Comparison of ENCODE assay signal across 1 cellular context in genomic region chr11:34915136-34916013, GRCh38.
A peak's percentile ranks its signal among the peaks of the same experiment; 100 is the strongest.
TF ChIP-seq lines count a peak whose summit lies in the region.

No MANE protein-coding gene starts in this region.

TF ChIP-seq in HepG2, 621 proteins besides CTCF, POLR2A, EP300 and RAD21 (continued from another document and continues in another):
- TF ChIP-seq, protein P1, sequence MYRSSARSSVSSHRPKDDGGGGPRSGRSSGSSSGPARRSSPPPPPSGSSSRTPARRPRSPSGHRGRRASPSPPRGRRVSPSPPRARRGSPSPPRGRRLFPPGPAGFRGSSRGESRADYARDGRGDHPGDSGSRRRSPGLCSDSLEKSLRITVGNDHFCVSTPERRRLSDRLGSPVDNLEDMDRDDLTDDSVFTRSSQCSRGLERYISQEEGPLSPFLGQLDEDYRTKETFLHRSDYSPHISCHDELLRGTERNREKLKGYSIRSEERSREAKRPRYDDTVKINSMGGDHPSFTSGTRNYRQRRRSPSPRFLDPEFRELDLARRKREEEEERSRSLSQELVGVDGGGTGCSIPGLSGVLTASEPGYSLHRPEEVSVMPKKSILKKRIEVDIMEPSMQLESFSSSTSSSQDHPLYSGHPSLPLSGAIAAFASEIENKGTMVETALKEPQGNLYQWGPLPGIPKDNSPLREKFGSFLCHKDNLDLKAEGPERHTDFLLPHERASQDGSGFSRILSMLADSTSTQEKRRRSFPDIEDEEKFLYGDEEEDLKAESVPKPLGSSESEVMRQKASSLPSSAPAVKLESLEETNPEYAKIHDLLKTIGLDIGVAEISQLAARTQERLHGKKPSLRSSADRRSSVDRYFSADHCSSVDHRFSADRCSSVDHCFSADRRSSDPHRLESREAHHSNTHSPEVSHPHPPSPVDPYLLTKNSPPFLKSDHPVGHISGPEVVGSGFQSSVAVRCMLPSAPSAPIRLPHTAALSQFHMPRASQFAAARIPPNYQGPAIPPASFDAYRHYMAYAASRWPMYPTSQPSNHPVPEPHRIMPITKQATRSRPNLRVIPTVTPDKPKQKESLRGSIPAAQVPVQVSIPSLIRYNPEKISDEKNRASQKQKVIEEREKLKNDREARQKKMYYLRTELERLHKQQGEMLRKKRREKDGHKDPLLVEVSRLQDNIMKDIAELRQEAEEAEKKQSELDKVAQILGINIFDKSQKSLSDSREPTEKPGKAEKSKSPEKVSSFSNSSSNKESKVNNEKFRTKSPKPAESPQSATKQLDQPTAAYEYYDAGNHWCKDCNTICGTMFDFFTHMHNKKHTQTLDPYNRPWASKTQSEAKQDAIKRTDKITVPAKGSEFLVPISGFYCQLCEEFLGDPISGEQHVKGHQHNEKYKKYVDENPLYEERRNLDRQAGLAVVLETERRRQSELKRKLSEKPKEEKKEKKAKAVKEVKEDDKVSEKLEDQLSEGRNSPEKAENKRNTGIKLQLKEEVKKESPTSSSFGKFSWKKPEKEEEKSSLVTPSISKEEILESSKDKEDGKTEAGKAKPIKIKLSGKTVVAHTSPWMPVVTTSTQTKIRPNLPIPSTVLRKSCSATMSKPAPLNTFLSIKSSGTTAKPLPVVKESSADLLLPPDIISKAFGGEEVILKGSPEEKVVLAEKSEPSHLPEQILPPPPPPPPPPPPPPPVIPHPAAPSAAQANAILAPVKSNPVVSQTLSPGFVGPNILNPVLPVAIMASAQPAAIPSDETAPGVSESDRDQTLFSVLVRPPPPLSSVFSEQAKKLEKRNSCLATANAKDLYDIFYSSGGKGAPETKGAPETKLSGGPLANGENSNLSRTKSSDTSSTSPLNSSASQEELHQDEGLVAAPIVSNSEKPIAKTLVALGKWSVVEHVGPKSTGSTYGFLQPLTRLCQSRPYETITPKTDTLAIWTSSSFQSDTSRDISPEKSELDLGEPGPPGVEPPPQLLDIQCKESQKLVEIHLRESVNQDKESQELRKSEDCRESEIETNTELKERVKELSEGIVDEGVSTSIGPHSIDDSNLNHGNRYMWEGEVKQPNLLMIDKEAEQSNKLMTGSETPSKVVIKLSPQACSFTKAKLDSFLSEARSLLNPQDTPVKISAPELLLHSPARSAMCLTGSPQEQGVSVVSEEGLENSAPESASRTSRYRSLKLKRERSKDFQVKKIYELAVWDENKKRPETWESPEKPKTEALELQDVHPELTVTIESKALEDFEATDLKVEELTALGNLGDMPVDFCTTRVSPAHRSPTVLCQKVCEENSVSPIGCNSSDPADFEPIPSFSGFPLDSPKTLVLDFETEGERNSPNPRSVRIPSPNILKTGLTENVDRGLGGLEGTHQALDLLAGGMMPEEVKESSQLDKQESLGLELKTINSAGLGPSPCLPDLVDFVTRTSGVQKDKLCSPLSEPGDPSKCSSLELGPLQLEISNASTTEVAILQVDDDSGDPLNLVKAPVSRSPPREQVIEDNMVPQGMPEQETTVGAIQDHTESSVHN (CRISPR knock-in tag; IDR thresholded peaks at IDR 0.05): peak; percentile 91; the same call in 1 of the 2 replicates
- 0 out of 2 replicates have a peak, but pooled peaks have one; percentile 29 for TF ChIP-seq HINFP (CRISPR knock-in tag; IDR thresholded peaks at IDR 0.05; ENCODE audit: low read depth)
- TF ChIP-seq ZNF264 (CRISPR knock-in tag; IDR thresholded peaks at IDR 0.05): no peak
- TF ChIP-seq REPIN1 (CRISPR knock-in tag; IDR thresholded peaks at IDR 0.05; ENCODE audit: borderline replicate concordance, low read depth): 0 out of 2 replicates have a peak, but pooled peaks have one; percentile 53
- TF ChIP-seq NFATC3 (CRISPR knock-in tag; IDR thresholded peaks at IDR 0.05): no peak
- no peak; the same call in 1 of the 2 replicates for TF ChIP-seq CREB3 (CRISPR knock-in tag; IDR thresholded peaks at IDR 0.05)
- TF ChIP-seq, protein P2, sequence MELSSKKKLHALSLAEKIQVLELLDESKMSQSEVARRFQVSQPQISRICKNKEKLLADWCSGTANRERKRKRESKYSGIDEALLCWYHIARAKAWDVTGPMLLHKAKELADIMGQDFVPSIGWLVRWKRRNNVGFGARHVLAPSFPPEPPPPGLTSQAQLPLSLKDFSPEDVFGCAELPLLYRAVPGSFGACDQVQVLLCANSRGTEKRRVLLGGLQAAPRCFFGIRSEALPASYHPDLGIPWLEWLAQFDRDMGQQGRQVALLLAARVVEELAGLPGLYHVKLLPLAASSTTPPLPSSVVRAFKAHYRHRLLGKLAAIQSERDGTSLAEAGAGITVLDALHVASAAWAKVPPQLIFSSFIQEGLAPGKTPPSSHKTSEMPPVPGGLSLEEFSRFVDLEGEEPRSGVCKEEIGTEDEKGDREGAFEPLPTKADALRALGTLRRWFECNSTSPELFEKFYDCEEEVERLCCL (CRISPR knock-in tag; IDR thresholded peaks at IDR 0.05; ENCODE audit: borderline replicate concordance): no peak
- no peak; the same call in 1 of the 2 replicates for TF ChIP-seq NRL (CRISPR knock-in tag; IDR thresholded peaks at IDR 0.05; ENCODE audit: borderline replicate concordance)
- no peak for TF ChIP-seq ZNF670 (CRISPR knock-in tag; IDR thresholded peaks at IDR 0.05; ENCODE audit: borderline replicate concordance)
- no peak for TF ChIP-seq ATF7 (IDR thresholded peaks at IDR 0.05)
- TF ChIP-seq ATF7 (CRISPR knock-in tag; IDR thresholded peaks at IDR 0.05): no peak
- no peak for TF ChIP-seq CENPBD1 (CRISPR knock-in tag; IDR thresholded peaks at IDR 0.05; ENCODE audit: borderline replicate concordance, low read depth)
- no peak for TF ChIP-seq MED13 (CRISPR knock-in tag; IDR thresholded peaks at IDR 0.05)
- no peak for TF ChIP-seq SALL1 (CRISPR knock-in tag; IDR thresholded peaks at IDR 0.05)
- TF ChIP-seq RARG (CRISPR knock-in tag; IDR thresholded peaks at IDR 0.05; ENCODE audit: low read depth): no peak
- no peak; the same call in 1 of the 2 replicates for TF ChIP-seq ZNF747 (CRISPR knock-in tag; IDR thresholded peaks at IDR 0.05; ENCODE audit: borderline replicate concordance)
- no peak for TF ChIP-seq USF2 (IDR thresholded peaks at IDR 0.05; ENCODE audit: low read depth, low read length)
- no peak for TF ChIP-seq USF2 (CRISPR knock-in tag; IDR thresholded peaks at IDR 0.05; ENCODE audit: borderline replicate concordance)
- no peak for TF ChIP-seq ZNF598 (CRISPR knock-in tag; IDR thresholded peaks at IDR 0.05; ENCODE audit: borderline replicate concordance)
- TF ChIP-seq, protein P3, sequence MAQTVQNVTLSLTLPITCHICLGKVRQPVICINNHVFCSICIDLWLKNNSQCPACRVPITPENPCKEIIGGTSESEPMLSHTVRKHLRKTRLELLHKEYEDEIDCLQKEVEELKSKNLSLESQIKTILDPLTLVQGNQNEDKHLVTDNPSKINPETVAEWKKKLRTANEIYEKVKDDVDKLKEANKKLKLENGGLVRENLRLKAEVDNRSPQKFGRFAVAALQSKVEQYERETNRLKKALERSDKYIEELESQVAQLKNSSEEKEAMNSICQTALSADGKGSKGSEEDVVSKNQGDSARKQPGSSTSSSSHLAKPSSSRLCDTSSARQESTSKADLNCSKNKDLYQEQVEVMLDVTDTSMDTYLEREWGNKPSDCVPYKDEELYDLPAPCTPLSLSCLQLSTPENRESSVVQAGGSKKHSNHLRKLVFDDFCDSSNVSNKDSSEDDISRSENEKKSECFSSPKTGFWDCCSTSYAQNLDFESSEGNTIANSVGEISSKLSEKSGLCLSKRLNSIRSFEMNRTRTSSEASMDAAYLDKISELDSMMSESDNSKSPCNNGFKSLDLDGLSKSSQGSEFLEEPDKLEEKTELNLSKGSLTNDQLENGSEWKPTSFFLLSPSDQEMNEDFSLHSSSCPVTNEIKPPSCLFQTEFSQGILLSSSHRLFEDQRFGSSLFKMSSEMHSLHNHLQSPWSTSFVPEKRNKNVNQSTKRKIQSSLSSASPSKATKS (CRISPR knock-in tag; IDR thresholded peaks at IDR 0.05): no peak
- TF ChIP-seq, protein P4, sequence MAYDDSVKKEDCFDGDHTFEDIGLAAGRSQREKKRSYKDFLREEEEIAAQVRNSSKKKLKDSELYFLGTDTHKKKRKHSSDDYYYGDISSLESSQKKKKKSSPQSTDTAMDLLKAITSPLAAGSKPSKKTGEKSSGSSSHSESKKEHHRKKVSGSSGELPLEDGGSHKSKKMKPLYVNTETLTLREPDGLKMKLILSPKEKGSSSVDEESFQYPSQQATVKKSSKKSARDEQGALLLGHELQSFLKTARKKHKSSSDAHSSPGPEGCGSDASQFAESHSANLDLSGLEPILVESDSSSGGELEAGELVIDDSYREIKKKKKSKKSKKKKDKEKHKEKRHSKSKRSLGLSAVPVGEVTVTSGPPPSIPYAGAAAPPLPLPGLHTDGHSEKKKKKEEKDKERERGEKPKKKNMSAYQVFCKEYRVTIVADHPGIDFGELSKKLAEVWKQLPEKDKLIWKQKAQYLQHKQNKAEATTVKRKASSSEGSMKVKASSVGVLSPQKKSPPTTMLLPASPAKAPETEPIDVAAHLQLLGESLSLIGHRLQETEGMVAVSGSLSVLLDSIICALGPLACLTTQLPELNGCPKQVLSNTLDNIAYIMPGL (CRISPR knock-in tag; IDR thresholded peaks at IDR 0.05; ENCODE audit: borderline replicate concordance in 1 of 2, low read depth in 1 of 2): no peak
- 0 out of 2 replicates have a peak, but pooled peaks have one; percentile 41 for TF ChIP-seq ZIK1 (CRISPR knock-in tag; IDR thresholded peaks at IDR 0.05; ENCODE audit: borderline replicate concordance, low read depth)
- no peak for TF ChIP-seq ZNF816 (CRISPR knock-in tag; IDR thresholded peaks at IDR 0.05; ENCODE audit: borderline replicate concordance)
- TF ChIP-seq, protein P5, sequence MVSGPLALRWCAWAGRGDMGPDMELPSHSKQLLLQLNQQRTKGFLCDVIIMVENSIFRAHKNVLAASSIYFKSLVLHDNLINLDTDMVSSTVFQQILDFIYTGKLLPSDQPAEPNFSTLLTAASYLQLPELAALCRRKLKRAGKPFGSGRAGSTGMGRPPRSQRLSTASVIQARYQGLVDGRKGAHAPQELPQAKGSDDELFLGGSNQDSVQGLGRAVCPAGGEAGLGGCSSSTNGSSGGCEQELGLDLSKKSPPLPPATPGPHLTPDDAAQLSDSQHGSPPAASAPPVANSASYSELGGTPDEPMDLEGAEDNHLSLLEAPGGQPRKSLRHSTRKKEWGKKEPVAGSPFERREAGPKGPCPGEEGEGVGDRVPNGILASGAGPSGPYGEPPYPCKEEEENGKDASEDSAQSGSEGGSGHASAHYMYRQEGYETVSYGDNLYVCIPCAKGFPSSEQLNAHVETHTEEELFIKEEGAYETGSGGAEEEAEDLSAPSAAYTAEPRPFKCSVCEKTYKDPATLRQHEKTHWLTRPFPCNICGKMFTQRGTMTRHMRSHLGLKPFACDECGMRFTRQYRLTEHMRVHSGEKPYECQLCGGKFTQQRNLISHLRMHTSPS (CRISPR knock-in tag; IDR thresholded peaks at IDR 0.05; ENCODE audit: low read depth): no peak
- no peak for TF ChIP-seq ZNF629 (CRISPR knock-in tag; conservative IDR thresholded peaks at IDR 0.05)
- no peak for TF ChIP-seq ZNF589 (CRISPR knock-in tag; conservative IDR thresholded peaks at IDR 0.05)
- TF ChIP-seq ISL2 (CRISPR knock-in tag; IDR thresholded peaks at IDR 0.05): no peak
- no peak for TF ChIP-seq GRHL1 (CRISPR knock-in tag; conservative IDR thresholded peaks at IDR 0.05)
- TF ChIP-seq, protein P6, sequence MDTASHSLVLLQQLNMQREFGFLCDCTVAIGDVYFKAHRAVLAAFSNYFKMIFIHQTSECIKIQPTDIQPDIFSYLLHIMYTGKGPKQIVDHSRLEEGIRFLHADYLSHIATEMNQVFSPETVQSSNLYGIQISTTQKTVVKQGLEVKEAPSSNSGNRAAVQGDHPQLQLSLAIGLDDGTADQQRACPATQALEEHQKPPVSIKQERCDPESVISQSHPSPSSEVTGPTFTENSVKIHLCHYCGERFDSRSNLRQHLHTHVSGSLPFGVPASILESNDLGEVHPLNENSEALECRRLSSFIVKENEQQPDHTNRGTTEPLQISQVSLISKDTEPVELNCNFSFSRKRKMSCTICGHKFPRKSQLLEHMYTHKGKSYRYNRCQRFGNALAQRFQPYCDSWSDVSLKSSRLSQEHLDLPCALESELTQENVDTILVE (CRISPR knock-in tag; IDR thresholded peaks at IDR 0.05): no peak
